14 cellular contexts compared by ENCODE assay signal in genomic region chr5:75320341-75320740, GRCh38. TPM values are rescaled to one million over a fixed set of nuclear protein-coding genes. Genes with fewer than 3 reads are reported as not detected.
DNase-seq lines count a peak whose midpoint lies in the region; ATAC-seq and TF ChIP-seq lines count a peak whose summit lies in the region.
"Had no signal": no experiment of that assay in that cellular context is flagged by ENCODE, and none has a peak within 500 bp of the region (broad histone marks: within the 10 kb centered on the region; RNA-seq: fewer than 3 reads in every experiment).

No MANE protein-coding gene starts in this region.

- H3K4me2 ChIP-seq in osteoblast (ENCODE audit: insufficient read depth, low read length) = peak overlapping the region; percentile 71
- H3K4me2 ChIP-seq: KMS-11 had no signal

- H3K4me3 ChIP-seq in endodermal cell (ENCODE audit: low read length) (no peak overlapping the region), osteoblast (ENCODE audit: insufficient read depth, low read length) (peak overlapping the region; percentile 18), Peyer's patch (no peak overlapping the region)

- H2AFZ ChIP-seq in osteoblast (ENCODE audit: low read length) = peak overlapping the region; percentile 62

- ATAC-seq in GM19351 (IDR thresholded peaks at IDR 0.05; ENCODE audit: unreplicated experiment) = no peak

- H3K9me3 Mint-ChIP-seq in HFFc6 (no peaks in the 10 kb centered on the region), endodermal cell (peaks cover 6% of the 10 kb centered on the region)
- H3K9me3 Mint-ChIP-seq: activated naive CD4-positive, alpha-beta T cell treated with anti-CD3 and anti-CD28 coated beads for 36 hours; CD4-positive, alpha-beta T cell; naive B cell had no signal

- no peak for TF ChIP-seq POLR2A in Peyer's patch (IDR thresholded peaks at IDR 0.05)

- H3K9me3 ChIP-seq in endodermal cell (ENCODE audit: control insufficient read depth, low read length) (peaks cover 7% of the 10 kb centered on the region), osteoblast (ENCODE audit: low read depth, low read length) (no peaks in the 10 kb centered on the region), Peyer's patch (no peaks in the 10 kb centered on the region)

- H3K27me3 ChIP-seq in endodermal cell (ENCODE audit: control insufficient read depth, insufficient read depth, low read length, poor library complexity, severe bottlenecking) (no peaks in the 10 kb centered on the region), osteoblast (ENCODE audit: insufficient read depth, low read length) (no peaks in the 10 kb centered on the region), Peyer's patch (no peaks in the 10 kb centered on the region)

- TF ChIP-seq CTCF in HFFc6 (IDR thresholded peaks at IDR 0.05) (no peak), endodermal cell (conservative IDR thresholded peaks at IDR 0.05) (no peak), osteoblast (IDR thresholded peaks at IDR 0.05; ENCODE audit: extremely low read depth, low read depth, low read length) (no peak), Peyer's patch (IDR thresholded peaks at IDR 0.05) (no peak)

- no peaks in the 10 kb centered on the region for H3K79me2 ChIP-seq in osteoblast (ENCODE audit: insufficient read depth, low read length)

- H3K36me3 Mint-ChIP-seq in HFFc6 (ENCODE audit: low read depth) = no peaks in the 10 kb centered on the region
- H3K36me3 Mint-ChIP-seq in endodermal cell (ENCODE audit: low read depth) = no peaks in the 10 kb centered on the region
- H3K36me3 Mint-ChIP-seq: naive B cell had no signal

- peak overlapping the region; percentile 52; the same call in 1 of the 2 replicates for H3K4me3 Mint-ChIP-seq in HFFc6
- H3K4me3 Mint-ChIP-seq in endodermal cell = no peak overlapping the region
- H3K4me3 Mint-ChIP-seq: activated naive CD4-positive, alpha-beta T cell treated with anti-CD3 and anti-CD28 coated beads for 36 hours; CD4-positive, alpha-beta T cell had no signal

- peaks cover 3% of the 10 kb centered on the region for H3K4me1 ChIP-seq in endodermal cell (ENCODE audit: control insufficient read depth, insufficient read depth, low read length)
- H3K4me1 ChIP-seq in osteoblast (ENCODE audit: insufficient read depth, low read length) = peaks cover 19% of the 10 kb centered on the region
- H3K4me1 ChIP-seq in Peyer's patch = no peaks in the 10 kb centered on the region

- H3K4me1 Mint-ChIP-seq in HFFc6 (ENCODE audit: low read depth) (peaks cover 22% of the 10 kb centered on the region), endodermal cell (peaks cover 25% of the 10 kb centered on the region)

- H3K36me3 ChIP-seq in endodermal cell (ENCODE audit: control insufficient read depth, insufficient read depth, low read length) = no peaks in the 10 kb centered on the region
- H3K36me3 ChIP-seq in osteoblast (ENCODE audit: insufficient read depth, low read length) = no peaks in the 10 kb centered on the region
- H3K36me3 ChIP-seq in Peyer's patch = no peaks in the 10 kb centered on the region

- DNase-seq in HFFc6 = no peak
- DNase-seq in OCI-M1 (lab: John Stamatoyannopoulos, UW) = peak; percentile 63
- DNase-seq in endodermal cell = no peak
- no peak for DNase-seq in osteoblast (ENCODE audit: insufficient read length, low spot score, missing footprints)
- no peak for DNase-seq in SW 1271 (lab: John Stamatoyannopoulos, UW)
- no peak for DNase-seq in medulla oblongata (ENCODE audit: extremely low spot score)
- no peak for DNase-seq in Peyer's patch
- DNase-seq: activated CD8-positive, alpha-beta memory T cell treated with anti-CD3 and anti-CD28 coated beads for 24 hours; CD4-positive, alpha-beta T cell; naive B cell; NCI-H2029 treated with DMSO at 0.1 percent for 48 hours had no signal

- H3K27ac Mint-ChIP-seq in HFFc6 = peak overlapping the region; percentile 70
- peak overlapping the region; percentile 67 for H3K27ac Mint-ChIP-seq in endodermal cell
- H3K27ac Mint-ChIP-seq: activated naive CD4-positive, alpha-beta T cell treated with anti-CD3 and anti-CD28 coated beads for 36 hours; CD4-positive, alpha-beta T cell; naive B cell had no signal

- no peaks in the 10 kb centered on the region for H4K20me1 ChIP-seq in osteoblast (ENCODE audit: insufficient read depth, low read length)

- WGBS in endodermal cell (ENCODE audit: insufficient coverage in 1 of 2, insufficient read length in 1 of 2), 2 experiments = 95% methylated on average over 10 of the region's 10 CpGs

- no peak overlapping the region for H3K9ac ChIP-seq in endodermal cell (ENCODE audit: extremely low read depth, low read length, poor library complexity, severe bottlenecking)
- H3K9ac ChIP-seq: KMS-11 had no signal

- no peak overlapping the region for H3K27ac ChIP-seq in endodermal cell (ENCODE audit: low read depth, low read length)
- peak overlapping the region; percentile 51 for H3K27ac ChIP-seq in osteoblast (ENCODE audit: low read depth, low read length)
- H3K27ac ChIP-seq in Peyer's patch = no peak overlapping the region
- H3K27ac ChIP-seq: KMS-11 had no signal

- no peaks in the 10 kb centered on the region for H3K27me3 Mint-ChIP-seq in HFFc6 (ENCODE audit: insufficient read depth)
- H3K27me3 Mint-ChIP-seq in endodermal cell (ENCODE audit: insufficient read depth) = peaks cover 5% of the 10 kb centered on the region

RNA-seq across cellular contexts. Expression of gene HMGCR, which starts 16.7 kb away (rescaled TPM):
- total RNA-seq in HFFc6 (2021; fragmentation: NEBNext Ultra II Directional; extraction: Animal tissue kit (Norgen Biotek cat#: 25700)) = 10 to 100 TPM; 22.6 to 26.4 (median 24.4) TPM
- total RNA-seq in endodermal cell = 100 to 1,000 TPM; 114 to 162 TPM
- polyA plus RNA-seq in endodermal cell (2013, experiment 1 of 2) = 224 TPM
- polyA plus RNA-seq in endodermal cell (2013, experiment 2 of 2) = 222 TPM
- 144 and 150 TPM in 2 replicates for total RNA-seq in osteoblast
- total RNA-seq in Peyer's patch = 10 to 100 TPM; 15.7 to 87.1 (median 67.1) TPM
